In the genomic region with DNA sequence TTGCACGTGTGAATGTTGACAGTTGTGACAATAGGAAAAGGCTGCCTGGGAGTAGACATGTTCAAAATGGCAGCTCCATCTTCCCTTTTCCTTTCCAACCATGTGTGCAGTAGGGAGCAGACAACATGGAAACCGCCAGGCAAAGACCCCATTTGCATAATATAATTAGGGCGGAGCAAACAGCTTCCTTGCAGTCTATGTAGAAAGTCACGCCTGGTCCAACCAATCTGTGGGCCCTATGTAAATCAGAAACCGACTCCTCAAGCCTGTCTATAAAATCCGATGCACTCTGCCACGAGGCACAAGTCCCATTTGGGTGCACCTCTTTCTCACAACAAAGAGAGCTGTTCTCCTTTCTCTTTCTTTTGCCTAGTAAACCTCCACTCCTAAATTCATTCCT, we compare ENCODE assay signal across 22 cellular contexts. TPM values are rescaled to one million over a fixed set of nuclear protein-coding genes. Genes with fewer than 3 reads are reported as not detected.
"Had no signal": no experiment of that assay in that cellular context is flagged by ENCODE, and none has a peak within 500 bp of the region (broad histone marks: within the 10 kb centered on the region; RNA-seq: fewer than 3 reads in every experiment).

No MANE protein-coding gene starts in this region.

- DNase-seq: activated CD4-positive, alpha-beta memory T cell treated with anti-CD3 and anti-CD28 coated beads for 36 hours; activated CD4-positive, alpha-beta T cell treated with anti-CD3 and anti-CD28 coated beads for 48 hours; activated effector memory CD4-positive, alpha-beta T cell treated with Interleukin-2 at 50 U/mL for 16 hours; activated naive CD4-positive, alpha-beta T cell treated with anti-CD3 and anti-CD28 coated beads, Interleukin-2, amount 10 ng/mL, durations not matched to agents 7 days and 5 days; activated naive CD8-positive, alpha-beta T cell treated with anti-CD3 and anti-CD28 coated beads, Interleukin-2, amount 50 U/mL, for 24 hours; activated T-cell treated with anti-CD3 and anti-CD28 coated beads, Interleukin-2, amount 50 U/mL, for 72 hours; body of pancreas; central memory CD4-positive, alpha-beta T cell; dermis blood vessel endothelial cell; effector CD8-positive, alpha-beta T cell; gastrocnemius medialis; midbrain; natural killer cell; retina; spleen; stimulated activated CD4-positive, alpha-beta T cell treated with anti-CD3 and anti-CD28 coated beads, Interleukin-4, amount 100 ng/mL, for 1 hour; stimulated activated naive CD4-positive, alpha-beta T cell treated with Interleukin-2 at 50 U/mL for 16 hours; T-helper 17 cell had no signal

- H3K9me3 ChIP-seq: body of pancreas, gastrocnemius medialis, spleen, thoracic aorta, vagina had no signal

- H3K27me3 ChIP-seq: body of pancreas, gastrocnemius medialis, spleen, vagina had no signal

- H3K4me1 Mint-ChIP-seq: activated naive CD4-positive, alpha-beta T cell treated with anti-CD3 and anti-CD28 coated beads, Interleukin-2, amount 10 ng/mL, durations not matched to agents 7 days and 5 days; activated naive CD8-positive, alpha-beta T cell treated with anti-CD3 and anti-CD28 coated beads, Interleukin-2, amount 50 U/mL, for 24 hours; natural killer cell; T-helper 17 cell had no signal

- H3K36me3 ChIP-seq: gastrocnemius medialis, spleen, thoracic aorta, vagina had no signal

- H3K4me3 ChIP-seq: body of pancreas, gastrocnemius medialis, spleen, thoracic aorta, vagina had no signal

- H3K4me1 ChIP-seq: body of pancreas, gastrocnemius medialis, spleen, vagina had no signal

- H3K36me3 Mint-ChIP-seq: activated CD4-positive, alpha-beta memory T cell treated with anti-CD3 and anti-CD28 coated beads for 36 hours; activated naive CD4-positive, alpha-beta T cell treated with anti-CD3 and anti-CD28 coated beads, Interleukin-2, amount 10 ng/mL, durations not matched to agents 7 days and 5 days; natural killer cell had no signal

- H3K27me3 Mint-ChIP-seq: activated CD4-positive, alpha-beta memory T cell treated with anti-CD3 and anti-CD28 coated beads for 36 hours; activated naive CD4-positive, alpha-beta T cell treated with anti-CD3 and anti-CD28 coated beads, Interleukin-2, amount 10 ng/mL, durations not matched to agents 7 days and 5 days; T-helper 17 cell; type B pancreatic cell had no signal

- ATAC-seq: activated naive CD8-positive, alpha-beta T cell treated with anti-CD3 and anti-CD28 coated beads, Interleukin-2, amount 50 U/mL, for 24 hours; activated T-cell treated with anti-CD3 and anti-CD28 coated beads, Interleukin-2, amount 50 U/mL, for 72 hours; body of pancreas; gastrocnemius medialis; natural killer cell; T-helper 17 cell had no signal

- H3K27ac ChIP-seq: body of pancreas, gastrocnemius medialis, spleen, thoracic aorta, vagina had no signal

- H3K27ac Mint-ChIP-seq: activated CD4-positive, alpha-beta memory T cell treated with anti-CD3 and anti-CD28 coated beads for 36 hours; activated naive CD4-positive, alpha-beta T cell treated with anti-CD3 and anti-CD28 coated beads, Interleukin-2, amount 10 ng/mL, durations not matched to agents 7 days and 5 days; activated naive CD8-positive, alpha-beta T cell treated with anti-CD3 and anti-CD28 coated beads, Interleukin-2, amount 50 U/mL, for 24 hours; activated T-cell treated with anti-CD3 and anti-CD28 coated beads, Interleukin-2, amount 50 U/mL, for 72 hours; natural killer cell; progenitor cell of endocrine pancreas; T-helper 17 cell; type B pancreatic cell had no signal

- H3K4me3 Mint-ChIP-seq: activated CD4-positive, alpha-beta memory T cell treated with anti-CD3 and anti-CD28 coated beads for 36 hours; activated naive CD4-positive, alpha-beta T cell treated with anti-CD3 and anti-CD28 coated beads, Interleukin-2, amount 10 ng/mL, durations not matched to agents 7 days and 5 days; activated naive CD8-positive, alpha-beta T cell treated with anti-CD3 and anti-CD28 coated beads, Interleukin-2, amount 50 U/mL, for 24 hours; activated T-cell treated with anti-CD3 and anti-CD28 coated beads, Interleukin-2, amount 50 U/mL, for 72 hours; natural killer cell; T-helper 17 cell; type B pancreatic cell had no signal

- H3K9me3 Mint-ChIP-seq: activated CD4-positive, alpha-beta memory T cell treated with anti-CD3 and anti-CD28 coated beads for 36 hours; activated naive CD4-positive, alpha-beta T cell treated with anti-CD3 and anti-CD28 coated beads, Interleukin-2, amount 10 ng/mL, durations not matched to agents 7 days and 5 days; activated naive CD8-positive, alpha-beta T cell treated with anti-CD3 and anti-CD28 coated beads, Interleukin-2, amount 50 U/mL, for 24 hours; activated T-cell treated with anti-CD3 and anti-CD28 coated beads, Interleukin-2, amount 50 U/mL, for 72 hours; natural killer cell had no signal

RNA-seq across cellular contexts. Expression of a gene that starts 19.6 kb away (rescaled TPM):
- total RNA-seq: activated CD4-positive, alpha-beta memory T cell treated with anti-CD3 and anti-CD28 coated beads for 36 hours; T-helper 17 cell had no signal
